ENCODE assay signal across 10 cellular contexts in genomic region chr7:106486331-106486730, GRCh38.
A peak's percentile ranks its signal among the peaks of the same experiment; 100 is the strongest.
DNase-seq lines count a peak whose midpoint lies in the region; TF ChIP-seq lines count a peak whose summit lies in the region.
"Had no signal": no experiment of that assay in that cellular context is flagged by ENCODE, and none has a peak within 500 bp of the region (broad histone marks: within the 10 kb centered on the region; RNA-seq: fewer than 3 reads in every experiment).

No MANE protein-coding gene starts in this region.

- H3K4me1 ChIP-seq in skeletal muscle satellite cell (ENCODE audit: control insufficient read depth, insufficient read depth, low read length) = peaks cover 31% of the 10 kb centered on the region
- H3K4me1 ChIP-seq in uterus = no peaks in the 10 kb centered on the region
- no peaks in the 10 kb centered on the region for H3K4me1 ChIP-seq in ovary (ENCODE audit: insufficient read depth)

- no peaks in the 10 kb centered on the region for H3K36me3 ChIP-seq in skeletal muscle satellite cell (ENCODE audit: insufficient read depth, low read length)
- no peaks in the 10 kb centered on the region for H3K36me3 ChIP-seq in uterus
- no peaks in the 10 kb centered on the region for H3K36me3 ChIP-seq in ovary

- peak overlapping the region; percentile 27 for H3K4me2 ChIP-seq in skeletal muscle satellite cell (ENCODE audit: low read length)

- H3K27me3 ChIP-seq in skeletal muscle satellite cell (ENCODE audit: control insufficient read depth, insufficient read depth, low read length) (no peaks in the 10 kb centered on the region), uterus (no peaks in the 10 kb centered on the region), ovary (no peaks in the 10 kb centered on the region)

- TF ChIP-seq CTCF in foreskin fibroblast (IDR thresholded peaks at IDR 0.05; ENCODE audit: low read depth, low read length) = no peak
- TF ChIP-seq CTCF in uterus (IDR thresholded peaks at IDR 0.05) = no peak
- TF ChIP-seq CTCF in ovary (IDR thresholded peaks at IDR 0.05) = no peak

- H3K4me3 ChIP-seq in foreskin fibroblast (ENCODE audit: low read depth in 1 of 2, low read length in 2 of 2) = no peak overlapping the region
- no peak overlapping the region for H3K4me3 ChIP-seq in skeletal muscle satellite cell (ENCODE audit: low read length)
- no peak overlapping the region for H3K4me3 ChIP-seq in uterus
- no peak overlapping the region for H3K4me3 ChIP-seq in ovary

- H3K9me3 ChIP-seq in skeletal muscle satellite cell (replicated peaks; ENCODE audit: low read length) = no peaks in the 10 kb centered on the region
- H3K9me3 ChIP-seq in uterus = no peaks in the 10 kb centered on the region
- H3K9me3 ChIP-seq in ovary = no peaks in the 10 kb centered on the region

- peak; percentile 63 for DNase-seq in GM04503 (ENCODE audit: low read depth)
- DNase-seq in SW480 (ENCODE audit: low spot score) = peak; percentile 17
- peak; percentile 70 to 71 for DNase-seq in foreskin fibroblast
- DNase-seq in uterus = no peak
- no peak for DNase-seq in LoVo (ENCODE audit: low spot score)
- no peak for DNase-seq in NCI-H2107 (lab: John Stamatoyannopoulos, UW)
- no peak for DNase-seq in ovary
- DNase-seq: activated CD8-positive, alpha-beta memory T cell treated with anti-CD3 and anti-CD28 coated beads, Interleukin-2, amount 50 U/mL, for 48 hours; T-helper 9 cell had no signal

- TF ChIP-seq EP300 in ovary (IDR thresholded peaks at IDR 0.05) = no peak

- H3K27ac ChIP-seq in uterus (peak overlapping the region in 1 of 2 donors; percentile 59), ovary (no peak overlapping the region)

- intact Hi-C loops in uterus (cut with DNase I; ENCODE audit: low total_unique reads) = no loop called here
- intact Hi-C loops in ovary (cut with DNase I) = no loop called here

- peak overlapping the region; percentile 36 for H3K9ac ChIP-seq in skeletal muscle satellite cell (ENCODE audit: low read depth, low read length)

- WGBS in ovary, 3 donors = 21 to 28% (median 22%) methylated on average over 3 of the region's 3 CpGs

- TF ChIP-seq POLR2A in uterus (IDR thresholded peaks at IDR 0.05) (no peak), ovary (IDR thresholded peaks at IDR 0.05) (no peak)

Comparison
In these comparisons a context has a peak if more than half of its experiments do, and no peak if none do; other contexts are left out.
1. DNase-seq: peak in GM04503 (single experiment), SW480 (single experiment) and foreskin fibroblast (2 of 2); none in uterus (0 of 2), LoVo (single experiment), NCI-H2107 (single experiment) and ovary (0 of 5).